In genomic region chr11:123235117-123235686, GRCh38 we compare ENCODE assay signal across 9 cellular contexts. TPM values are rescaled to one million over a fixed set of nuclear protein-coding genes. Genes with fewer than 3 reads are reported as not detected.
A peak's percentile ranks its signal among the peaks of the same experiment; 100 is the strongest.
DNase-seq lines count a peak whose midpoint lies in the region; ATAC-seq and TF ChIP-seq lines count a peak whose summit lies in the region.
"Had no signal": no experiment of that assay in that cellular context is flagged by ENCODE, and none has a peak within 500 bp of the region (broad histone marks: within the 10 kb centered on the region; RNA-seq: fewer than 3 reads in every experiment).

No MANE protein-coding gene starts in this region.

- H3K36me3 ChIP-seq in HCT116 (ENCODE audit: control insufficient read depth in 1 of 2, insufficient read depth in 2 of 2, low read length in 2 of 2) = no peaks in the 10 kb centered on the region

- no peak for TF ChIP-seq POLR2A in HCT116 (IDR thresholded peaks at IDR 0.05; ENCODE audit: borderline replicate concordance, extremely low read depth, insufficient read depth, insufficient read length)

- H3K79me2 ChIP-seq in HCT116 (ENCODE audit: insufficient read depth, low read length) = no peaks in the 10 kb centered on the region

- BruUV-seq in HCT116 (replicated peaks; lab: Mats Ljungman, UMichigan) = no TSS peak

- TF ChIP-seq CTCF in AG09309 (IDR thresholded peaks at IDR 0.05; ENCODE audit: control insufficient read depth, insufficient read depth, low read depth, low read length, missing control alignments) (peak; percentile 58), HCT116 (IDR thresholded peaks at IDR 0.05 in 2 of 3, conservative IDR thresholded peaks at IDR 0.05 in 1 of 3; ENCODE audit: borderline replicate concordance in 1 of 3, insufficient read depth in 1 of 3, low read depth in 2 of 3, low read length in 2 of 3) (peak; percentile 34 to 91 (median 84); a peak in 5 of 6 replicates), fibroblast of villous mesenchyme (IDR thresholded peaks at IDR 0.05; ENCODE audit: insufficient read depth, low read depth, low read length) (peak; percentile 69)

- peak; percentile 35 for TF ChIP-seq RAD21 in HCT116 (IDR thresholded peaks at IDR 0.05; ENCODE audit: low read depth)

- DNase-seq in AG09309 (ENCODE audit: low read depth) = no peak
- DNase-seq in HCT116 (ENCODE audit: low read depth, low spot score) = peak; percentile 38
- peak; percentile 13 to 21 for DNase-seq in activated CD4-positive, alpha-beta T cell treated with anti-CD3 and anti-CD28 coated beads, Interleukin-2, amount 50 U/mL, for 24 hours (ENCODE audit: low read depth in 1 of 2, low spot score in 1 of 2)
- DNase-seq in fibroblast of villous mesenchyme (ENCODE audit: low read depth) = peak; percentile 48
- peak; percentile 42 for DNase-seq in stimulated activated CD4-positive, alpha-beta T cell treated with anti-CD3 and anti-CD28 coated beads, Interleukin-12 subunit alpha, Interleukin-12 subunit beta, amount 100 ng/mL, for 4 hours
- DNase-seq in AG20443 (ENCODE audit: low spot score) = no peak
- no peak for DNase-seq in medulla oblongata (ENCODE audit: extremely low spot score)
- DNase-seq in hepatic stellate cell (ENCODE audit: low spot score) = no peak

- CTCF ChIA-PET in HCT116 (lab: Charles Lee) = interaction anchor here (0.6 to 3.8 kb wide), 14 partner anchors 9 to 213 kb away, joined by 3 to 44 read pairs (median 4); no protein-coding TSS in a partner anchor

- RAD21 ChIA-PET in HCT116 (lab: Charles Lee; ENCODE audit: low non-redundant PET in 1 of 2, low total read pairs in 2 of 2, uncharacterized antibody in 2 of 2, unreplicated experiment in 2 of 2) = interaction anchor here (0.6 to 2.0 kb wide), 3 partner anchors 15 to 133 kb away, joined by 3 to 4 read pairs (median 4); no protein-coding TSS in a partner anchor

- H3K4me1 ChIP-seq in HCT116 (ENCODE audit: control insufficient read depth in 1 of 2, insufficient read depth in 2 of 2, low read length in 2 of 2) = no peaks in the 10 kb centered on the region

- no peak overlapping the region for H2AFZ ChIP-seq in HCT116 (ENCODE audit: low read depth, low read length, poor library complexity, severe bottlenecking)

- no peaks in the 10 kb centered on the region for H3K9me2 ChIP-seq in HCT116 (ENCODE audit: insufficient read depth)

- no peak overlapping the region for H3K9ac ChIP-seq in HCT116 (ENCODE audit: low read length)

- intact Hi-C loops in HCT116 (cut with micrococcal nuclease) = loop anchor here (5.0 kb wide), 1 partner anchor 373 kb away; no protein-coding TSS in a partner anchor

- POLR2A ChIA-PET in HCT116 (lab: Charles Lee) = interaction anchor here (1.0 kb wide), 1 partner anchor 26 kb away, joined by 3 read pairs; no protein-coding TSS in a partner anchor

- no peak overlapping the region for H3K27ac ChIP-seq in HCT116 (ENCODE audit: low read depth, low read length)
- H3K27ac ChIP-seq: epithelial cell of prostate had no signal

- no peaks in the 10 kb centered on the region for H3K9me3 ChIP-seq in HCT116 (ENCODE audit: control insufficient read depth in 1 of 2, insufficient read depth in 1 of 2, low read depth in 1 of 2, low read length in 2 of 2)

- 0 out of 2 replicates have a peak, but pooled peaks cover 5% of the 10 kb centered on the region for H3K27me3 ChIP-seq in HCT116 (ENCODE audit: insufficient read depth, low read length)

- no peaks in the 10 kb centered on the region for H4K20me1 ChIP-seq in HCT116 (ENCODE audit: insufficient read depth)

- H3K4me2 ChIP-seq in HCT116 (ENCODE audit: low read length) = no peak overlapping the region

- peak; percentile 86 for ATAC-seq in HCT116

- no peak overlapping the region for H3K4me3 ChIP-seq in AG09309 (ENCODE audit: control insufficient read depth, low read depth, low read length)
- no peak overlapping the region for H3K4me3 ChIP-seq in HCT116 (replicated peaks in 1 of 2; ENCODE audit: low read depth in 1 of 2, low read length in 2 of 2)
- no peak overlapping the region for H3K4me3 ChIP-seq in fibroblast of villous mesenchyme (ENCODE audit: low read depth, low read length)

TF ChIP-seq in HCT116, 20 proteins besides CTCF, POLR2A, EP300 and RAD21:
- TF ChIP-seq REST (IDR thresholded peaks at IDR 0.05; ENCODE audit: low read depth) (no peak), POLR2AphosphoS5 (IDR thresholded peaks at IDR 0.05; ENCODE audit: low read depth, low read length) (peak; percentile 68), SRF (IDR thresholded peaks at IDR 0.05; ENCODE audit: low read depth) (no peak)

RNA-seq across cellular contexts. Expression of gene CLMP, which starts 40.2 kb away (rescaled TPM):
- total RNA-seq in HCT116 (2021; ENCODE audit: unreplicated experiment) (3.2 TPM), fibroblast of villous mesenchyme (115 and 147 TPM in 2 replicates)
- 0.51 and 0.90 TPM in 2 replicates for polyA plus RNA-seq in HCT116 (2012)

Comparison
In these comparisons a context has a peak if more than half of its experiments do, and no peak if none do; other contexts are left out.
1. DNase-seq: peak in HCT116 (single experiment), activated CD4-positive, alpha-beta T cell treated with anti-CD3 and anti-CD28 coated beads, Interleukin-2, amount 50 U/mL, for 24 hours (2 of 2), fibroblast of villous mesenchyme (single experiment) and stimulated activated CD4-positive, alpha-beta T cell treated with anti-CD3 and anti-CD28 coated beads, Interleukin-12 subunit alpha, Interleukin-12 subunit beta, amount 100 ng/mL, for 4 hours (single experiment); none in AG09309 (single experiment), AG20443 (single experiment), medulla oblongata (single experiment) and hepatic stellate cell (single experiment).
2. RNA of gene CLMP, which starts 40.2 kb away (total RNA-seq): 115 to 147 TPM in fibroblast of villous mesenchyme; 3.2 TPM in HCT116 (single experiment); every median in the first group is over 10 times any median in the second.
3. Peak in every context shown above with its lines, with median percentiles within 50 percentile points of each other: CTCF ChIP-seq.